11 cellular contexts compared by ENCODE assay signal in genomic region chr9:81562221-81563019, GRCh38.
DNase-seq lines count a peak whose midpoint lies in the region; ATAC-seq and TF ChIP-seq lines count a peak whose summit lies in the region.
"Had no signal": no experiment of that assay in that cellular context is flagged by ENCODE, and none has a peak within 500 bp of the region (broad histone marks: within the 10 kb centered on the region; RNA-seq: fewer than 3 reads in every experiment).

No MANE protein-coding gene starts in this region.

- H3K4me3 ChIP-seq in Panc1 (ENCODE audit: low read depth in 2 of 2, low read length in 2 of 2): no peak overlapping the region
- H3K4me3 ChIP-seq in fibroblast of lung (replicated peaks in 1 of 4; ENCODE audit: control extremely low read depth in 1 of 4, insufficient read depth in 1 of 4, low read depth in 3 of 4, low read length in 4 of 4): no peak overlapping the region
- H3K4me3 ChIP-seq in MM.1S (ENCODE audit: low read length): no peak overlapping the region
- H3K4me3 ChIP-seq: BLaER1 had no signal

- no peaks in the 10 kb centered on the region for H3F3A ChIP-seq in MM.1S (ENCODE audit: insufficient read depth, low read length)

- ATAC-seq in Panc1 (peak; percentile 84), GM18867 (IDR thresholded peaks at IDR 0.05; ENCODE audit: unreplicated experiment) (no peak)
- ATAC-seq: activated T-cell treated with anti-CD3 and anti-CD28 coated beads, Interleukin-2, amount 50 U/mL, for 72 hours; natural killer cell had no signal

- H3K9me2 ChIP-seq in MM.1S (replicated peaks; ENCODE audit: insufficient read depth, low read length): no peaks in the 10 kb centered on the region

- H3K9ac ChIP-seq in fibroblast of lung (ENCODE audit: insufficient read depth, low read length): no peak overlapping the region
- H3K9ac ChIP-seq in MM.1S (ENCODE audit: low read length): no peak overlapping the region
- H3K9ac ChIP-seq: BLaER1 had no signal

- no peaks in the 10 kb centered on the region for H3K79me2 ChIP-seq in fibroblast of lung (ENCODE audit: control insufficient read depth, insufficient read depth, low read length)
- no peaks in the 10 kb centered on the region for H3K79me2 ChIP-seq in MM.1S (ENCODE audit: low read length)

- no peak overlapping the region for H2AFZ ChIP-seq in fibroblast of lung (ENCODE audit: low read length)
- H2AFZ ChIP-seq in MM.1S (ENCODE audit: low read length): no peak overlapping the region

- intact Hi-C loops in Panc1 (cut with micrococcal nuclease; ENCODE audit: unreplicated experiment): no loop called here

- in situ Hi-C loops in Panc1 (cut with HindIII; ENCODE audit: low pct_unique_long_range_greater_than_20kb, low sequenced_read_pairs): no loop called here

- CTCF ChIA-PET in Panc1 (lab: Charles Lee): no interaction called here

- no peaks in the 10 kb centered on the region for H3K9me3 ChIP-seq in Panc1 (ENCODE audit: control insufficient read depth, insufficient read depth, low read depth, low read length)
- no peaks in the 10 kb centered on the region for H3K9me3 ChIP-seq in fibroblast of lung (ENCODE audit: control insufficient read depth, insufficient read depth, low read depth, low read length)
- no peaks in the 10 kb centered on the region for H3K9me3 ChIP-seq in MM.1S (replicated peaks; ENCODE audit: insufficient read depth, low read length)
- H3K9me3 ChIP-seq: BLaER1 had no signal

- no peaks in the 10 kb centered on the region for H3K27me3 ChIP-seq in Panc1 (ENCODE audit: control insufficient read depth, insufficient read depth, low read length)
- H3K27me3 ChIP-seq in fibroblast of lung (ENCODE audit: control insufficient read depth, insufficient read depth, low read length): no peaks in the 10 kb centered on the region
- H3K27me3 ChIP-seq in MM.1S (replicated peaks; ENCODE audit: insufficient read depth, low read length): no peaks in the 10 kb centered on the region
- H3K27me3 ChIP-seq: BLaER1 had no signal

- TF ChIP-seq CTCF in Panc1 (IDR thresholded peaks at IDR 0.05) (no peak), fibroblast of lung (conservative IDR thresholded peaks at IDR 0.05 in 1 of 2, IDR thresholded peaks at IDR 0.05 in 1 of 2; ENCODE audit: low read depth in 1 of 2, low read length in 2 of 2) (no peak), MM.1S (IDR thresholded peaks at IDR 0.05; ENCODE audit: low read length) (no peak)

- H3K27ac ChIP-seq in Panc1 (ENCODE audit: low read length) (no peak overlapping the region), fibroblast of lung (ENCODE audit: insufficient read depth, low read length) (no peak overlapping the region), MM.1S (ENCODE audit: low read length) (no peak overlapping the region)
- H3K27ac ChIP-seq: BLaER1 had no signal

- POLR2A ChIA-PET in Panc1 (lab: Charles Lee): no interaction called here

- H3K36me3 ChIP-seq in Panc1 (ENCODE audit: control insufficient read depth, insufficient read depth, low read length) (no peaks in the 10 kb centered on the region), fibroblast of lung (ENCODE audit: control insufficient read depth, insufficient read depth, low read length) (no peaks in the 10 kb centered on the region), MM.1S (replicated peaks; ENCODE audit: insufficient read depth, low read length) (no peaks in the 10 kb centered on the region)
- H3K36me3 ChIP-seq: BLaER1 had no signal

- no peaks in the 10 kb centered on the region for H4K20me1 ChIP-seq in fibroblast of lung (ENCODE audit: control insufficient read depth, extremely low read depth, insufficient read depth, low read length)
- H4K20me1 ChIP-seq in MM.1S (ENCODE audit: insufficient read depth, low read length): no peaks in the 10 kb centered on the region
- H4K20me1 ChIP-seq: BLaER1 had no signal

- no TSS peak for BruUV-seq in Panc1 (replicated peaks; lab: Mats Ljungman, UMichigan)

- H3K4me2 ChIP-seq in fibroblast of lung (ENCODE audit: extremely low read depth, insufficient read depth, low read length) (no peak overlapping the region), MM.1S (ENCODE audit: low read depth, low read length) (no peak overlapping the region)
- H3K4me2 ChIP-seq: BLaER1 had no signal

- DNase-seq in AG08396 (ENCODE audit: low spot score): peak; percentile 21
- peak; percentile 82 for DNase-seq in Panc1 (ENCODE audit: low read depth, low spot score)
- DNase-seq in fibroblast of lung (ENCODE audit: low read depth in 2 of 2): peak; percentile 91 to 92
- peak; percentile 91 for DNase-seq in mucosa of gallbladder (ENCODE audit: low spot score)
- DNase-seq in MM.1S: no peak
- no peak for DNase-seq in midbrain (lab: John Stamatoyannopoulos, UW)
- DNase-seq in DMS 273 treated with DMSO at 0.1 percent for 48 hours (lab: John Stamatoyannopoulos, UW): no peak
- DNase-seq: activated T-cell treated with anti-CD3 and anti-CD28 coated beads, Interleukin-2, amount 50 U/mL, for 72 hours; natural killer cell had no signal

- H3K4me1 ChIP-seq in Panc1 (ENCODE audit: control insufficient read depth, insufficient read depth, low read length) (no peaks in the 10 kb centered on the region; the same call in 1 of the 2 replicates), fibroblast of lung (ENCODE audit: control insufficient read depth, extremely low read depth, insufficient read depth, low read length) (peaks cover 29% of the 10 kb centered on the region), MM.1S (ENCODE audit: low read length) (no peaks in the 10 kb centered on the region)

Comparison
In these comparisons a context has a peak if more than half of its experiments do, and no peak if none do; other contexts are left out.
1. DNase-seq: peak in AG08396 (single experiment), Panc1 (single experiment), fibroblast of lung (2 of 2) and mucosa of gallbladder (single experiment); none in MM.1S (single experiment), midbrain (single experiment) and DMS 273 treated with DMSO at 0.1 percent for 48 hours (single experiment).